11 cellular contexts compared by ENCODE assay signal in the genomic region with DNA sequence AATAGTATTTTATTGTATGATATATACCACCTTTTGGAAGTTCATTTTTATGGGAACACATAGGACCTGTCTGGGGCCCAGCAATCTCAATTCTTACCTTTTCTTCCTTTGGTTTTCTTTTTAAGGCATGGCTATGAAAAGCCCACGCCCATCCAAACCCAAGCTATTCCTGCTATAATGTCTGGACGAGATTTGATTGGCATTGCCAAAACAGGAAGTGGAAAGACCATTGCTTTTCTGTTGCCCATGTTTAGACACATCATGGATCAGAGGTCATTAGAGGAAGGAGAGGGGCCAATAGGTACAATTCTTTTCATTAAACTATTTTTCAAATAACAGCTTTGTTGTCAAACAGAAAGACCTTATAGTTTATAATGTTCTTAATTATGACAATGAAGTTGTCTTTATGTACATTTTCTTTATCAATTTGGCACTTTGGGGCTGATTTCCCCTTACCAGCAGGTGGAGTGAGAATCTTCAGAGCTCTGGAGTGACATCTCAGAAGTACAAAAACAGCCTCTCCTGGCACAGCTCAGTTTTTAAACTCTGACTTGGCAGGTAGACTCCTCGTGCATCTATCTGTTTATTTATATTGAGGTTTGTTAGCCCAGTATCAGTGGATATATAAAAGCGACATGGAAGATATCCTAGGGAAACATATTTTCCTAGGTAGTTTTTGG. TPM values are rescaled to one million over a fixed set of nuclear protein-coding genes. Genes with fewer than 3 reads are reported as not detected.
DNase-seq lines count a peak whose midpoint lies in the region; ATAC-seq and TF ChIP-seq lines count a peak whose summit lies in the region.
"Had no signal": no experiment of that assay in that cellular context is flagged by ENCODE, and none has a peak within 500 bp of the region (broad histone marks: within the 10 kb centered on the region; RNA-seq: fewer than 3 reads in every experiment).

No MANE protein-coding gene starts in this region.

- ATAC-seq in HG02970 (IDR thresholded peaks at IDR 0.05; ENCODE audit: low FRiP score, unreplicated experiment): no peak

- TF ChIP-seq CTCF in Loucy (conservative IDR thresholded peaks at IDR 0.05; ENCODE audit: low read length) (0 out of 2 replicates have a peak, but pooled peaks have one; percentile 19), osteoblast (IDR thresholded peaks at IDR 0.05; ENCODE audit: extremely low read depth, low read depth, low read length) (peak; percentile 39), glutamatergic neuron (IDR thresholded peaks at IDR 0.05; ENCODE audit: partially characterized antibody, unreplicated experiment) (no peak)

- H3K36me3 ChIP-seq in Loucy (ENCODE audit: insufficient read depth, low read length) (peaks cover 39% of the 10 kb centered on the region; the same call in 1 of the 2 replicates), osteoblast (ENCODE audit: insufficient read depth, low read length) (peaks cover 66% of the 10 kb centered on the region)

- H4K20me1 ChIP-seq in Loucy (ENCODE audit: insufficient read depth, low read length, poor library complexity, severe bottlenecking): no peaks in the 10 kb centered on the region
- no peaks in the 10 kb centered on the region for H4K20me1 ChIP-seq in osteoblast (ENCODE audit: insufficient read depth, low read length)

- H3K4me1 ChIP-seq in Loucy (ENCODE audit: insufficient read depth, low read length, poor library complexity, severe bottlenecking): no peaks in the 10 kb centered on the region
- H3K4me1 ChIP-seq in osteoblast (ENCODE audit: insufficient read depth, low read length): peaks cover 4% of the 10 kb centered on the region

- DNase-seq in ELR (ENCODE audit: low read depth) (peak; percentile 40), dermis blood vessel endothelial cell (peak; percentile 48), osteoblast (ENCODE audit: insufficient read length, low spot score, missing footprints) (no peak), globus pallidus (ENCODE audit: low spot score) (no peak), glutamatergic neuron (no peak)
- DNase-seq: activated gamma-delta T cell; effector memory CD4-positive, alpha-beta T cell; NCI-H1417; WERI-Rb-1 had no signal

- H3K27me3 ChIP-seq in Loucy (ENCODE audit: insufficient read depth, low read length, poor library complexity, severe bottlenecking): no peaks in the 10 kb centered on the region
- H3K27me3 ChIP-seq in osteoblast (ENCODE audit: insufficient read depth, low read length): no peaks in the 10 kb centered on the region

- H3K36me3 Mint-ChIP-seq in glutamatergic neuron (ENCODE audit: unreplicated experiment): no peaks in the 10 kb centered on the region

- H3K4me2 ChIP-seq in Loucy (ENCODE audit: low read depth, low read length, poor library complexity, severe bottlenecking): no peak overlapping the region
- H3K4me2 ChIP-seq in osteoblast (ENCODE audit: insufficient read depth, low read length): no peak overlapping the region

- H3K4me1 Mint-ChIP-seq in glutamatergic neuron (ENCODE audit: low read depth, unreplicated experiment): no peaks in the 10 kb centered on the region

- H3K4me3 ChIP-seq in Loucy (ENCODE audit: low read length, poor library complexity, severe bottlenecking) (no peak overlapping the region), osteoblast (ENCODE audit: insufficient read depth, low read length) (no peak overlapping the region)

- H3K79me2 ChIP-seq in Loucy (ENCODE audit: insufficient read depth, low read length) (no peaks in the 10 kb centered on the region), osteoblast (ENCODE audit: insufficient read depth, low read length) (no peaks in the 10 kb centered on the region)

- no peak overlapping the region for H3K9ac ChIP-seq in Loucy (ENCODE audit: low read depth, low read length, poor library complexity, severe bottlenecking)

- no peak overlapping the region for H3K27ac Mint-ChIP-seq in glutamatergic neuron (ENCODE audit: unreplicated experiment)

- no peaks in the 10 kb centered on the region for H3K9me3 Mint-ChIP-seq in glutamatergic neuron (ENCODE audit: unreplicated experiment)

- no peaks in the 10 kb centered on the region for H3F3A ChIP-seq in Loucy (ENCODE audit: low read depth)

- no peak overlapping the region for H3K4me3 Mint-ChIP-seq in glutamatergic neuron (ENCODE audit: unreplicated experiment)

- H3K27ac ChIP-seq in osteoblast (ENCODE audit: low read depth, low read length): peak overlapping the region; percentile 14
- H3K27ac ChIP-seq: WERI-Rb-1 had no signal

- H3K9me3 ChIP-seq in Loucy (ENCODE audit: insufficient read depth, low read depth, low read length) (no peaks in the 10 kb centered on the region), osteoblast (ENCODE audit: low read depth, low read length) (no peaks in the 10 kb centered on the region)

- H2AFZ ChIP-seq in Loucy (ENCODE audit: low read length): no peak overlapping the region
- no peak overlapping the region for H2AFZ ChIP-seq in osteoblast (ENCODE audit: low read length)

- no peaks in the 10 kb centered on the region for H3K27me3 Mint-ChIP-seq in glutamatergic neuron (ENCODE audit: unreplicated experiment)

- no peaks in the 10 kb centered on the region for H3K9me2 ChIP-seq in Loucy (replicated peaks; ENCODE audit: low read depth, low read length)

RNA-seq across cellular contexts. Expression of a gene that starts 25.8 kb away (rescaled TPM):
- total RNA-seq in dermis blood vessel endothelial cell (21.8 and 31.7 TPM in 2 replicates), osteoblast (20.6 and 26.8 TPM in 2 replicates), glutamatergic neuron (ENCODE audit: unreplicated experiment) (53.3 TPM)

RNA-seq across cellular contexts. Expression of a gene that starts 46.0 kb away (rescaled TPM):
- total RNA-seq in dermis blood vessel endothelial cell: 32.3 and 47.1 TPM in 2 replicates
- total RNA-seq in osteoblast: 47.8 and 56.0 TPM in 2 replicates
- 41.4 TPM for total RNA-seq in glutamatergic neuron (ENCODE audit: unreplicated experiment)

Comparison
In these comparisons a context has a peak if more than half of its experiments do, and no peak if none do; other contexts are left out.
1. DNase-seq: peak in ELR (single experiment) and dermis blood vessel endothelial cell (single experiment); none in osteoblast (single experiment), globus pallidus (single experiment) and glutamatergic neuron (single experiment).